Comparison of ENCODE assay signal across 8 cellular contexts in genomic region chr2:65436825-65437221, GRCh38. TPM values are rescaled to one million over a fixed set of nuclear protein-coding genes. Genes with fewer than 3 reads are reported as not detected.
A peak's percentile ranks its signal among the peaks of the same experiment; 100 is the strongest.
DNase-seq lines count a peak whose midpoint lies in the region; ATAC-seq, FAIRE-seq and TF ChIP-seq lines count a peak whose summit lies in the region.

No MANE protein-coding gene starts in this region.

- H3K36me3 ChIP-seq in heart left ventricle (no peaks in the 10 kb centered on the region), PC-3 (ENCODE audit: low read depth, low read length) (no peaks in the 10 kb centered on the region), mucosa of rectum (ENCODE audit: control insufficient read depth in 2 of 2, insufficient read depth in 2 of 2, low read length in 2 of 2) (no peaks in the 10 kb centered on the region)

- H4K20me1 ChIP-seq in PC-3 (ENCODE audit: low read length): no peaks in the 10 kb centered on the region

- no peaks in the 10 kb centered on the region for H3K9me3 Mint-ChIP-seq in type B pancreatic cell

- no peaks in the 10 kb centered on the region for H3F3A ChIP-seq in PC-3 (ENCODE audit: low read length, unreplicated experiment)

- H3K27ac ChIP-seq in heart left ventricle: peak overlapping the region; percentile 93 to 100 (median 98)
- peak overlapping the region; percentile 88 for H3K27ac ChIP-seq in PC-3 (ENCODE audit: low read length)
- peak overlapping the region; percentile 74 for H3K27ac ChIP-seq in caudate nucleus (ENCODE audit: low read depth, low read length)
- H3K27ac ChIP-seq in mucosa of rectum (ENCODE audit: low read depth in 2 of 2, low read length in 2 of 2): peak overlapping the region; percentile 90 to 93

- H3K4me1 Mint-ChIP-seq in type B pancreatic cell (ENCODE audit: unreplicated experiment): peaks cover 33% of the 10 kb centered on the region

- no peaks in the 10 kb centered on the region for H3K36me3 Mint-ChIP-seq in type B pancreatic cell

- H3K79me2 ChIP-seq in PC-3 (ENCODE audit: low read length): peaks cover 14% of the 10 kb centered on the region

- no peak for TF ChIP-seq CTCF in heart left ventricle (IDR thresholded peaks at IDR 0.05)
- no peak for TF ChIP-seq CTCF in PC-3 (conservative IDR thresholded peaks at IDR 0.05; ENCODE audit: low read depth, low read length)
- TF ChIP-seq CTCF in type B pancreatic cell (conservative IDR thresholded peaks at IDR 0.05): no peak
- no peak for TF ChIP-seq CTCF in D721Med (IDR thresholded peaks at IDR 0.05; ENCODE audit: insufficient read depth, missing control alignments)

- peak in 1 of 5 donors; percentile 25 for DNase-seq in heart left ventricle
- no peak for DNase-seq in left cardiac atrium
- DNase-seq in PC-3: no peak
- peak in 1 of 61 donors; percentile 65 for DNase-seq in caudate nucleus (lab: John Stamatoyannopoulos, UW)
- no peak for DNase-seq in type B pancreatic cell (ENCODE audit: extremely low spot score, unreplicated experiment)
- DNase-seq in D721Med (ENCODE audit: insufficient read length, low spot score): no peak

- H3K4me3 Mint-ChIP-seq in type B pancreatic cell: peak overlapping the region; percentile 96

- ATAC-seq in heart left ventricle (peak in 1 of 4 donors; percentile 0), left cardiac atrium (no peak), HG02852 (IDR thresholded peaks at IDR 0.05; ENCODE audit: unreplicated experiment) (peak; percentile 69), PC-3 (peak; percentile 2; the same call in 1 of the 2 replicates)

- no peak for FAIRE-seq in D721Med (lab: Jason Lieb, UNC)

- WGBS in heart left ventricle, 4 donors: 2 to 8% (median 6%) methylated on average over 12 of the region's 12 CpGs

- H2AFZ ChIP-seq in PC-3 (ENCODE audit: low read length): peak overlapping the region; percentile 77

- peak overlapping the region; percentile 56 to 81 (median 71) for H3K4me3 ChIP-seq in heart left ventricle
- peak overlapping the region; percentile 83 for H3K4me3 ChIP-seq in PC-3 (ENCODE audit: low read length)
- peak overlapping the region; percentile 78 to 82 for H3K4me3 ChIP-seq in mucosa of rectum (ENCODE audit: low read length in 2 of 2)

- H3K4me2 ChIP-seq in PC-3 (ENCODE audit: low read length): peak overlapping the region; percentile 89

- H3K9ac ChIP-seq in PC-3 (ENCODE audit: low read length) (peak overlapping the region; percentile 78), mucosa of rectum (ENCODE audit: low read depth in 1 of 2, low read length in 2 of 2) (peak overlapping the region; percentile 81)

- H3K27me3 Mint-ChIP-seq in type B pancreatic cell: no peaks in the 10 kb centered on the region

- CTCF ChIA-PET in PC-3 (lab: Charles Lee): no interaction called here

- TSS peak; percentile 88 for BruUV-seq in PC-3 (replicated peaks; lab: Mats Ljungman, UMichigan)

- H3K27me3 ChIP-seq in heart left ventricle (peaks cover 0 to 4% (median 0%) of the 10 kb centered on the region in 9 donors), PC-3 (ENCODE audit: low read length) (no peaks in the 10 kb centered on the region), mucosa of rectum (ENCODE audit: control insufficient read depth in 2 of 2, insufficient read depth in 2 of 2, low read length in 2 of 2) (no peaks in the 10 kb centered on the region)

- peak overlapping the region; percentile 97 for H3K27ac Mint-ChIP-seq in type B pancreatic cell

- POLR2A ChIA-PET in PC-3 (lab: Charles Lee; ENCODE audit: unreplicated experiment): interaction anchor here (0.5 to 1.7 kb wide), 4 partner anchors 54 to 116 kb away, joined by 3 to 7 read pairs (median 5); no protein-coding TSS in a partner anchor

- H3K4me1 ChIP-seq in heart left ventricle (peaks cover 0 to 25% (median 14%) of the 10 kb centered on the region in 12 donors), PC-3 (ENCODE audit: insufficient read depth, low read length) (peaks cover 21% of the 10 kb centered on the region), mucosa of rectum (ENCODE audit: control insufficient read depth in 2 of 2, insufficient read depth in 2 of 2, low read length in 2 of 2) (peaks cover 9 to 19% of the 10 kb centered on the region in 2 donors)

- H3K9me3 ChIP-seq in heart left ventricle (no peaks in the 10 kb centered on the region), PC-3 (ENCODE audit: low read length) (no peaks in the 10 kb centered on the region), mucosa of rectum (ENCODE audit: control insufficient read depth in 2 of 2, low read length in 2 of 2) (no peaks in the 10 kb centered on the region)

- no peak for TF ChIP-seq POLR2A in heart left ventricle (IDR thresholded peaks at IDR 0.05)

- intact Hi-C loops in heart left ventricle (cut with DNase I): loop anchor here in 9 of 10 donors (2.0 to 10.0 kb wide), 11 partner anchors 55 to 782 kb away; partner anchors contain the start of gene SERTAD2 (in 1 of the 9)
- intact Hi-C loops in left cardiac atrium (cut with DNase I): loop anchor here in 1 of 2 donors (5.0 kb wide), 2 partner anchors 115 to 170 kb away; no protein-coding TSS in a partner anchor
- intact Hi-C loops in PC-3 (cut with micrococcal nuclease): loop anchor here (1.0 to 5.0 kb wide), 3 partner anchors 70 to 375 kb away; no protein-coding TSS in a partner anchor

- H3K9me2 ChIP-seq in PC-3 (replicated peaks; ENCODE audit: low read length): no peaks in the 10 kb centered on the region

RNA-seq across cellular contexts. Expression of gene SPRED2, which starts 4.4 kb away (rescaled TPM):
- 10 to 100 TPM; 10.2 to 24.4 (median 17.5) TPM for total RNA-seq in heart left ventricle
- 10 to 100 TPM in 1 of 2 donors, 1 to 10 TPM in 1; 7.0 to 14.8 TPM for polyA plus RNA-seq in heart left ventricle
- 10 to 100 TPM; 19.8 to 26.4 TPM for total RNA-seq in left cardiac atrium
- 16.2 and 18.1 TPM in 2 replicates for total RNA-seq in PC-3 (2014; rRNA removed)
- 38.9 and 43.0 TPM in 2 replicates for total RNA-seq in type B pancreatic cell (ENCODE audit: low replicate concordance)

Comparison
In these comparisons a context has a peak if more than half of its experiments do, and no peak if none do; other contexts are left out.
1. ATAC-seq: peak in HG02852 (single experiment) and PC-3 (single experiment); none in left cardiac atrium (0 of 2).
2. Peak in every context shown above with its lines, with median percentiles within 50 percentile points of each other: H3K27ac ChIP-seq and H3K4me3 ChIP-seq.